Comparison of ENCODE assay signal across 19 cellular contexts in the genomic region with DNA sequence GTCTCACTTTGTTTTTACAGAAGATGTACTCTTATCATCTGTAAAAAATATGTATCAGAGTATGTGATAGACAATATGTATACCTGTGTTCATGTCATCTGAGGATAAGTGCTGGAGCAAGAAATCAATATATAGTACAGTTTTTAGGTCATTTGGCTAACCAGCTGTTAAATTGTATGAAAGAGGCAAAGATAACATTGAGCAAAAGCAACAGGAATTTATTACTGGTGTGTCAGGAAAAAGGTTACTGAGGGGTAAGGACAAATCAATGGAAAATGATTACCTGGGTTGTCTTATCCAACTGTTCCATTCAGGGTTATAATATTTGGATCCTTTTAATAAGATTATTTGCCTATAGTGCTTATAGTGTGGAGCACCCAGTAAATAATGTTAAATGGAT. TPM values are rescaled to one million over a fixed set of nuclear protein-coding genes. Genes with fewer than 3 reads are reported as not detected.
DNase-seq lines count a peak whose midpoint lies in the region; ATAC-seq, FAIRE-seq and TF ChIP-seq lines count a peak whose summit lies in the region.
"Had no signal": no experiment of that assay in that cellular context is flagged by ENCODE, and none has a peak within 500 bp of the region (broad histone marks: within the 10 kb centered on the region; RNA-seq: fewer than 3 reads in every experiment).

No MANE protein-coding gene starts in this region.

- H3K27ac ChIP-seq in liver (ENCODE audit: low read depth in 1 of 2, low read length in 2 of 2) (peak overlapping the region in 1 of 2 donors; percentile 28), HepG2 (ENCODE audit: extremely low read length, insufficient read depth, low read length) (no peak overlapping the region), SK-N-MC (peak overlapping the region; percentile 29; the same call in 1 of the 2 replicates)
- H3K27ac ChIP-seq in effector memory CD4-positive, alpha-beta T cell (ENCODE audit: insufficient read depth, low read length, poor library complexity, severe bottlenecking), result peak overlapping the region; percentile 98
- H3K27ac ChIP-seq: ascending aorta, GM23248, thoracic aorta had no signal

- BruUV-seq in HepG2 (replicated peaks; lab: Mats Ljungman, UMichigan), result no TSS peak

- H3K27me3 Mint-ChIP-seq in stimulated activated naive B cell treated with anti-CD40 and anti-IgM and Interleukin-4, amounts not matched to agents 10 μg/mL and 1 μg/mL and 100 μg/mL, for 72 hours, result no peaks in the 10 kb centered on the region

- no peak for ATAC-seq in HepG2
- ATAC-seq in sciatic nerve, result no peak
- ATAC-seq in stimulated activated naive B cell treated with anti-CD40 and anti-IgM and Interleukin-4, amounts not matched to agents 10 μg/mL and 1 μg/mL and 100 μg/mL, for 72 hours (replicated peaks), result no peak
- ATAC-seq: left cardiac atrium, SK-N-SH treated with all-trans-retinoic acid at 6 μM for 48 hours had no signal

- H3K4me2 ChIP-seq in HepG2 (ENCODE audit: low read depth, low read length), result no peak overlapping the region

- peaks cover 9 to 46% (median 37%) of the 10 kb centered on the region in 4 donors for H3K4me1 ChIP-seq in liver (ENCODE audit: control insufficient read depth in 4 of 4, insufficient read depth in 4 of 4, low read length in 3 of 4)
- peaks cover 53% of the 10 kb centered on the region for H3K4me1 ChIP-seq in HepG2 (ENCODE audit: insufficient read depth, low read length)
- peaks cover 55% of the 10 kb centered on the region for H3K4me1 ChIP-seq in effector memory CD4-positive, alpha-beta T cell (ENCODE audit: control insufficient read depth, insufficient read depth, low read length, poor library complexity, severe bottlenecking)

- in situ Hi-C loops in HepG2 (cut with HindIII; ENCODE audit: extremely low pct_ligation_motif_present, low pct_unique_long_range_greater_than_20kb), result no loop called here

- TF ChIP-seq RAD21 in liver (IDR thresholded peaks at IDR 0.05) (no peak), HepG2 (CRISPR knock-in tag; IDR thresholded peaks at IDR 0.05) (no peak)

- H3K9me3 ChIP-seq in liver (ENCODE audit: control insufficient read depth in 4 of 4, low read length in 3 of 4) (no peaks in the 10 kb centered on the region), HepG2 (ENCODE audit: low read length) (no peaks in the 10 kb centered on the region), SK-N-MC (ENCODE audit: low read depth, low read length) (no peaks in the 10 kb centered on the region)
- no peaks in the 10 kb centered on the region for H3K9me3 ChIP-seq in effector memory CD4-positive, alpha-beta T cell (ENCODE audit: control insufficient read depth, low read length)
- H3K9me3 ChIP-seq: ascending aorta, thoracic aorta had no signal

- no peak overlapping the region for H3K4me3 Mint-ChIP-seq in stimulated activated naive B cell treated with anti-CD40 and anti-IgM and Interleukin-4, amounts not matched to agents 10 μg/mL and 1 μg/mL and 100 μg/mL, for 72 hours
- H3K4me3 Mint-ChIP-seq: mesothelial cell of epicardium had no signal

- no peak for FAIRE-seq in HepG2 (lab: Jason Lieb, UNC)

- no peaks in the 10 kb centered on the region for H3K9me3 Mint-ChIP-seq in stimulated activated naive B cell treated with anti-CD40 and anti-IgM and Interleukin-4, amounts not matched to agents 10 μg/mL and 1 μg/mL and 100 μg/mL, for 72 hours
- H3K9me3 Mint-ChIP-seq: mesothelial cell of epicardium had no signal

- CTCF ChIA-PET in HepG2 (lab: Yijun Ruan, JAX; ENCODE audit: low intra/inter-chr PET ratio, low total read pairs), result no interaction called here

- H2AFZ ChIP-seq in HepG2 (ENCODE audit: low read length), result no peak overlapping the region
- H2AFZ ChIP-seq: GM23248 had no signal

- no peak for TF ChIP-seq CTCF in liver (IDR thresholded peaks at IDR 0.05; ENCODE audit: low read depth, low read length, missing input control)
- TF ChIP-seq CTCF in HepG2 (CRISPR knock-in tag; IDR thresholded peaks at IDR 0.05), result no peak

- TF ChIP-seq POLR2A in HepG2 (IDR thresholded peaks at IDR 0.05; ENCODE audit: insufficient read depth in 1 of 2, low read depth in 2 of 2, low read length in 2 of 2), result no peak

- POLR2A ChIA-PET in HepG2 (lab: Yijun Ruan, JAX), result no interaction called here

- peaks cover 87% of the 10 kb centered on the region for H3K79me2 ChIP-seq in HepG2 (ENCODE audit: insufficient read depth, low read length)

- no peaks in the 10 kb centered on the region for H3K36me3 ChIP-seq in liver (ENCODE audit: control insufficient read depth in 4 of 4, insufficient read depth in 3 of 4, low read depth in 1 of 4, low read length in 3 of 4)
- no peaks in the 10 kb centered on the region for H3K36me3 ChIP-seq in HepG2 (replicated peaks in 1 of 2; ENCODE audit: control insufficient read depth in 1 of 2, insufficient read depth in 2 of 2, low read length in 2 of 2)
- H3K36me3 ChIP-seq in SK-N-MC (ENCODE audit: insufficient read depth, low read length), result peaks cover 18% of the 10 kb centered on the region
- no peaks in the 10 kb centered on the region for H3K36me3 ChIP-seq in effector memory CD4-positive, alpha-beta T cell (ENCODE audit: control insufficient read depth, insufficient read depth, low read length)
- H3K36me3 ChIP-seq: ascending aorta, thoracic aorta had no signal

- H3K4me1 Mint-ChIP-seq in stimulated activated naive B cell treated with anti-CD40 and anti-IgM and Interleukin-4, amounts not matched to agents 10 μg/mL and 1 μg/mL and 100 μg/mL, for 72 hours, result peaks cover 30 to 62% of the 10 kb centered on the region in 2 donors

- H3K36me3 Mint-ChIP-seq in stimulated activated naive B cell treated with anti-CD40 and anti-IgM and Interleukin-4, amounts not matched to agents 10 μg/mL and 1 μg/mL and 100 μg/mL, for 72 hours, result peaks cover 11 to 13% of the 10 kb centered on the region in 2 donors
- H3K36me3 Mint-ChIP-seq: mesothelial cell of epicardium had no signal

- H3K4me3 ChIP-seq in liver (ENCODE audit: low read depth in 1 of 3, low read length in 3 of 3) (no peak overlapping the region), HepG2 (replicated peaks in 1 of 3; ENCODE audit: insufficient read depth in 1 of 3, low read depth in 2 of 3, low read length in 3 of 3) (no peak overlapping the region), SK-N-MC (no peak overlapping the region)
- no peak overlapping the region for H3K4me3 ChIP-seq in effector memory CD4-positive, alpha-beta T cell (ENCODE audit: insufficient read depth, low read depth, low read length, poor library complexity, severe bottlenecking)
- H3K4me3 ChIP-seq: ascending aorta, GM23248, thoracic aorta had no signal

- no peak overlapping the region for H3K27ac Mint-ChIP-seq in stimulated activated naive B cell treated with anti-CD40 and anti-IgM and Interleukin-4, amounts not matched to agents 10 μg/mL and 1 μg/mL and 100 μg/mL, for 72 hours
- H3K27ac Mint-ChIP-seq: mesothelial cell of epicardium had no signal

- H3K9ac ChIP-seq in liver (ENCODE audit: low read depth in 1 of 2, low read length in 2 of 2) (no peak overlapping the region), HepG2 (ENCODE audit: insufficient read depth, low read depth, low read length) (no peak overlapping the region), SK-N-MC (ENCODE audit: insufficient read length) (no peak overlapping the region)
- H3K9ac ChIP-seq: GM23248 had no signal

- TF ChIP-seq EP300 in HepG2 (IDR thresholded peaks at IDR 0.05; ENCODE audit: low read depth in 2 of 2, low read length in 2 of 2) (no peak), HepG2 (CRISPR knock-in tag; IDR thresholded peaks at IDR 0.05; ENCODE audit: borderline replicate concordance) (no peak)

- H3K27me3 ChIP-seq in liver (ENCODE audit: control insufficient read depth in 4 of 4, insufficient read depth in 4 of 4, low read length in 3 of 4) (no peaks in the 10 kb centered on the region), HepG2 (ENCODE audit: control insufficient read depth in 1 of 2, insufficient read depth in 2 of 2, low read length in 2 of 2) (no peaks in the 10 kb centered on the region; a peak in 1 of 5 replicates)
- no peaks in the 10 kb centered on the region for H3K27me3 ChIP-seq in effector memory CD4-positive, alpha-beta T cell (replicated peaks; ENCODE audit: control insufficient read depth, insufficient read depth, low read length, poor library complexity, severe bottlenecking)
- H3K27me3 ChIP-seq: ascending aorta had no signal

- peaks cover 21% of the 10 kb centered on the region for H4K20me1 ChIP-seq in HepG2 (ENCODE audit: insufficient read depth, low read length)

- DNase-seq in HepG2 (ENCODE audit: low spot score) (no peak), SK-N-MC (ENCODE audit: low read depth, low spot score) (no peak), sciatic nerve (ENCODE audit: low spot score) (no peak), DMS 273 treated with DMSO at 0.1 percent for 48 hours (lab: John Stamatoyannopoulos, UW) (no peak)
- no peak for DNase-seq in effector memory CD4-positive, alpha-beta T cell
- no peak for DNase-seq in stimulated activated naive B cell treated with anti-CD40 and anti-IgM and Interleukin-4, amounts not matched to agents 10 μg/mL and 1 μg/mL and 100 μg/mL, for 72 hours
- DNase-seq: activated CD4-positive, alpha-beta T cell treated with anti-CD3 and anti-CD28 coated beads for 4 hours; GM23248; Kasumi-1; left cardiac atrium; NCI-H1105 treated with DMSO at 0.1 percent for 48 hours; NCI-H524; retina had no signal

- intact Hi-C loops in HepG2 (cut with micrococcal nuclease; ENCODE audit: unreplicated experiment), result no loop called here
- intact Hi-C loops in sciatic nerve (cut with DNase I), result no loop called here

RNA-seq across cellular contexts. Expression of gene HIPK1, which starts 4.9 kb away (rescaled TPM):
- total RNA-seq in liver, result 10 to 100 TPM; 21.0 to 50.2 TPM
- 1 to 10 TPM; 8.7 to 9.2 TPM for polyA plus RNA-seq in liver
- total RNA-seq in HepG2 (2016; rRNA removed; fragmentation: Illumina TruSeq; extraction: Trizol), result 20.8 and 28.9 TPM in 2 replicates
- 2.6 and 3.3 TPM in 2 replicates for total RNA-seq in HepG2 (2016; cell fraction: cytosol; rRNA removed; fragmentation: Illumina TruSeq; extraction: Trizol; ENCODE audit: low read depth)
- 21.2 and 27.9 TPM in 2 replicates for total RNA-seq in HepG2 (2016; cell fraction: insoluble cytoplasmic fraction; rRNA removed; fragmentation: Illumina TruSeq; extraction: Trizol)
- 9.1 and 10.1 TPM in 2 replicates for total RNA-seq in HepG2 (2016; cell fraction: membrane; rRNA removed; fragmentation: Illumina TruSeq; extraction: Trizol)
- 17.6 and 20.7 TPM in 2 replicates for total RNA-seq in HepG2 (2016; cell fraction: nucleus; rRNA removed; fragmentation: Illumina TruSeq; extraction: Trizol)
- polyA plus RNA-seq in HepG2 (2011; rRNA removed), result 31.8 and 33.4 TPM in 2 replicates
- polyA plus RNA-seq in HepG2 (2011; cell fraction: cytosol; rRNA removed), result 23.7 and 24.9 TPM in 2 replicates
- polyA plus RNA-seq in HepG2 (2011; cell fraction: nucleus; rRNA removed), result 27.2 and 33.2 TPM in 2 replicates
- polyA plus RNA-seq in HepG2 (2012), result 17.6 and 21.9 TPM in 2 replicates
- polyA plus RNA-seq in HepG2 (2016; cell fraction: cytosol; fragmentation: Illumina TruSeq; extraction: Trizol; ENCODE audit: low read depth), result 0.47 and 0.53 TPM in 2 replicates
- polyA plus RNA-seq in HepG2 (2016; cell fraction: insoluble cytoplasmic fraction; fragmentation: Illumina TruSeq; extraction: Trizol; ENCODE audit: low read depth), result 22.0 and 23.3 TPM in 2 replicates
- polyA plus RNA-seq in HepG2 (2016; cell fraction: membrane; fragmentation: Illumina TruSeq; extraction: Trizol; ENCODE audit: low read depth), result 3.1 and 4.1 TPM in 2 replicates
- 21.7 and 22.1 TPM in 2 replicates for polyA plus RNA-seq in HepG2 (2016; cell fraction: nucleus; fragmentation: Illumina TruSeq; extraction: Trizol; ENCODE audit: insufficient read depth, low read depth)
- 188 and 239 TPM in 2 replicates for polyA minus RNA-seq in HepG2 (2011; rRNA and poly(A)+ RNA removed; ENCODE audit: low replicate concordance)
- 49.5 and 56.5 TPM in 2 replicates for polyA minus RNA-seq in HepG2 (2011; cell fraction: cytosol; rRNA and poly(A)+ RNA removed)
- polyA minus RNA-seq in HepG2 (2011; cell fraction: nucleus; rRNA and poly(A)+ RNA removed), result 32.8 and 43.5 TPM in 2 replicates
- 91.2 TPM for total RNA-seq in sciatic nerve

RNA-seq across cellular contexts. Expression of gene DCLRE1B, which starts 28.9 kb away (rescaled TPM):
- total RNA-seq in liver (1 to 10 TPM; 1.0 to 6.6 TPM), HepG2 (2016; rRNA removed; fragmentation: Illumina TruSeq; extraction: Trizol) (8.0 and 11.5 TPM in 2 replicates), sciatic nerve (5.3 TPM)
- polyA plus RNA-seq in liver (1 to 10 TPM in 1 of 2 donors, under 1 TPM in 1; 0.82 to 1.5 TPM), HepG2 (2011; rRNA removed) (2.3 and 2.7 TPM in 2 replicates)
- 1.3 and 1.4 TPM in 2 replicates for total RNA-seq in HepG2 (2016; cell fraction: cytosol; rRNA removed; fragmentation: Illumina TruSeq; extraction: Trizol; ENCODE audit: low read depth)
- total RNA-seq in HepG2 (2016; cell fraction: insoluble cytoplasmic fraction; rRNA removed; fragmentation: Illumina TruSeq; extraction: Trizol), result 7.3 and 9.5 TPM in 2 replicates
- 5.6 and 5.7 TPM in 2 replicates for total RNA-seq in HepG2 (2016; cell fraction: membrane; rRNA removed; fragmentation: Illumina TruSeq; extraction: Trizol)
- total RNA-seq in HepG2 (2016; cell fraction: nucleus; rRNA removed; fragmentation: Illumina TruSeq; extraction: Trizol), result 3.4 and 4.6 TPM in 2 replicates
- 2.3 and 2.9 TPM in 2 replicates for polyA plus RNA-seq in HepG2 (2011; cell fraction: cytosol; rRNA removed)
- 1.4 and 1.5 TPM in 2 replicates for polyA plus RNA-seq in HepG2 (2011; cell fraction: nucleus; rRNA removed)
- 4.4 and 6.4 TPM in 2 replicates for polyA plus RNA-seq in HepG2 (2012)
- polyA plus RNA-seq in HepG2 (2016; cell fraction: cytosol; fragmentation: Illumina TruSeq; extraction: Trizol; ENCODE audit: low read depth), result 1.1 and 1.4 TPM in 2 replicates
- polyA plus RNA-seq in HepG2 (2016; cell fraction: insoluble cytoplasmic fraction; fragmentation: Illumina TruSeq; extraction: Trizol; ENCODE audit: low read depth), result 12.5 and 13.5 TPM in 2 replicates
- polyA plus RNA-seq in HepG2 (2016; cell fraction: membrane; fragmentation: Illumina TruSeq; extraction: Trizol; ENCODE audit: low read depth), result 3.2 and 5.2 TPM in 2 replicates
- 6.1 and 6.6 TPM in 2 replicates for polyA plus RNA-seq in HepG2 (2016; cell fraction: nucleus; fragmentation: Illumina TruSeq; extraction: Trizol; ENCODE audit: insufficient read depth, low read depth)
- polyA minus RNA-seq in HepG2 (2011; rRNA and poly(A)+ RNA removed; ENCODE audit: low replicate concordance), result 5.8 and 20.0 TPM in 2 replicates
- polyA minus RNA-seq in HepG2 (2011; cell fraction: cytosol; rRNA and poly(A)+ RNA removed), result 2.1 and 2.3 TPM in 2 replicates
- 1.4 and 1.7 TPM in 2 replicates for polyA minus RNA-seq in HepG2 (2011; cell fraction: nucleus; rRNA and poly(A)+ RNA removed)

RNA-seq across cellular contexts. Expression of gene AP4B1, which starts 29.4 kb away (rescaled TPM):
- total RNA-seq in liver (10 to 100 TPM in 1 of 2 donors, 1 to 10 TPM in 1; 9.4 to 10.6 TPM), HepG2 (2016; rRNA removed; fragmentation: Illumina TruSeq; extraction: Trizol) (9.7 and 12.0 TPM in 2 replicates), sciatic nerve (21.2 TPM)
- polyA plus RNA-seq in liver (1 to 10 TPM; 4.3 to 4.6 TPM), HepG2 (2011; rRNA removed) (7.7 and 8.5 TPM in 2 replicates)
- total RNA-seq in HepG2 (2016; cell fraction: cytosol; rRNA removed; fragmentation: Illumina TruSeq; extraction: Trizol; ENCODE audit: low read depth), result 2.7 and 3.8 TPM in 2 replicates
- 11.0 TPM in 2 replicates for total RNA-seq in HepG2 (2016; cell fraction: insoluble cytoplasmic fraction; rRNA removed; fragmentation: Illumina TruSeq; extraction: Trizol)
- 3.2 and 4.5 TPM in 2 replicates for total RNA-seq in HepG2 (2016; cell fraction: membrane; rRNA removed; fragmentation: Illumina TruSeq; extraction: Trizol)
- 9.5 and 10.7 TPM in 2 replicates for total RNA-seq in HepG2 (2016; cell fraction: nucleus; rRNA removed; fragmentation: Illumina TruSeq; extraction: Trizol)
- 3.2 and 3.9 TPM in 2 replicates for polyA plus RNA-seq in HepG2 (2011; cell fraction: cytosol; rRNA removed)
- 19.9 and 25.7 TPM in 2 replicates for polyA plus RNA-seq in HepG2 (2011; cell fraction: nucleus; rRNA removed)
- polyA plus RNA-seq in HepG2 (2012), result 5.9 and 7.4 TPM in 2 replicates
- polyA plus RNA-seq in HepG2 (2016; cell fraction: cytosol; fragmentation: Illumina TruSeq; extraction: Trizol; ENCODE audit: low read depth), result 0.76 and 0.99 TPM in 2 replicates
- polyA plus RNA-seq in HepG2 (2016; cell fraction: insoluble cytoplasmic fraction; fragmentation: Illumina TruSeq; extraction: Trizol; ENCODE audit: low read depth), result 7.3 and 8.2 TPM in 2 replicates
- polyA plus RNA-seq in HepG2 (2016; cell fraction: membrane; fragmentation: Illumina TruSeq; extraction: Trizol; ENCODE audit: low read depth), result 1.7 and 1.8 TPM in 2 replicates
- 25.9 and 26.7 TPM in 2 replicates for polyA plus RNA-seq in HepG2 (2016; cell fraction: nucleus; fragmentation: Illumina TruSeq; extraction: Trizol; ENCODE audit: insufficient read depth, low read depth)
- 6.5 and 29.5 TPM in 2 replicates for polyA minus RNA-seq in HepG2 (2011; rRNA and poly(A)+ RNA removed; ENCODE audit: low replicate concordance)
- 4.1 and 4.3 TPM in 2 replicates for polyA minus RNA-seq in HepG2 (2011; cell fraction: cytosol; rRNA and poly(A)+ RNA removed)
- polyA minus RNA-seq in HepG2 (2011; cell fraction: nucleus; rRNA and poly(A)+ RNA removed), result 33.3 and 38.8 TPM in 2 replicates

RNA-seq across cellular contexts. Expression of gene OLFML3, which starts 45.3 kb away (rescaled TPM):
- 10 to 100 TPM; 10.8 to 13.6 TPM for total RNA-seq in liver
- polyA plus RNA-seq in liver, result 10 to 100 TPM in 1 of 2 donors, 1 to 10 TPM in 1; 8.3 to 16.7 TPM
- total RNA-seq in HepG2 (2016; rRNA removed; fragmentation: Illumina TruSeq; extraction: Trizol), result 2.1 and 5.1 TPM in 2 replicates
- 0.71 and 0.81 TPM in 2 replicates for total RNA-seq in HepG2 (2016; cell fraction: cytosol; rRNA removed; fragmentation: Illumina TruSeq; extraction: Trizol; ENCODE audit: low read depth)
- total RNA-seq in HepG2 (2016; cell fraction: insoluble cytoplasmic fraction; rRNA removed; fragmentation: Illumina TruSeq; extraction: Trizol), result 1.9 and 5.7 TPM in 2 replicates
- total RNA-seq in HepG2 (2016; cell fraction: membrane; rRNA removed; fragmentation: Illumina TruSeq; extraction: Trizol), result 1.1 TPM in 2 replicates
- total RNA-seq in HepG2 (2016; cell fraction: nucleus; rRNA removed; fragmentation: Illumina TruSeq; extraction: Trizol), result 4.8 and 6.4 TPM in 2 replicates
- 1.4 and 2.0 TPM in 2 replicates for polyA plus RNA-seq in HepG2 (2011; rRNA removed)
- polyA plus RNA-seq in HepG2 (2011; cell fraction: cytosol; rRNA removed), result 1.3 and 1.9 TPM in 2 replicates
- 0.76 and 0.92 TPM in 2 replicates for polyA plus RNA-seq in HepG2 (2011; cell fraction: nucleus; rRNA removed)
- polyA plus RNA-seq in HepG2 (2012), result 0.63 and 1.3 TPM in 2 replicates
- 0.66 and 0.72 TPM in 2 replicates for polyA plus RNA-seq in HepG2 (2016; cell fraction: cytosol; fragmentation: Illumina TruSeq; extraction: Trizol; ENCODE audit: low read depth)
- 2.1 and 2.5 TPM in 2 replicates for polyA plus RNA-seq in HepG2 (2016; cell fraction: insoluble cytoplasmic fraction; fragmentation: Illumina TruSeq; extraction: Trizol; ENCODE audit: low read depth)
- polyA plus RNA-seq in HepG2 (2016; cell fraction: membrane; fragmentation: Illumina TruSeq; extraction: Trizol; ENCODE audit: low read depth), result 0.92 and 1.4 TPM in 2 replicates
- 8.2 and 9.1 TPM in 2 replicates for polyA plus RNA-seq in HepG2 (2016; cell fraction: nucleus; fragmentation: Illumina TruSeq; extraction: Trizol; ENCODE audit: insufficient read depth, low read depth)
- polyA minus RNA-seq in HepG2 (2011; rRNA and poly(A)+ RNA removed; ENCODE audit: low replicate concordance), result 0.37 and 3.1 TPM in 2 replicates
- 0.40 and 0.88 TPM in 2 replicates for polyA minus RNA-seq in HepG2 (2011; cell fraction: cytosol; rRNA and poly(A)+ RNA removed)
- polyA minus RNA-seq in HepG2 (2011; cell fraction: nucleus; rRNA and poly(A)+ RNA removed), result 0.77 and 1.1 TPM in 2 replicates
- 46.0 TPM for total RNA-seq in sciatic nerve

RNA-seq across cellular contexts. Expression of gene BCL2L15, which starts 46.6 kb away (rescaled TPM):
- total RNA-seq in liver (under 1 TPM; 0.17 to 0.70 TPM), HepG2 (2016; rRNA removed; fragmentation: Illumina TruSeq; extraction: Trizol) (0.27 TPM in 1 of 2 replicates, not detected in the other), sciatic nerve (0.85 TPM)
- polyA plus RNA-seq in liver (under 1 TPM; 0.04 to 0.06 TPM), HepG2 (2011; rRNA removed) (0.03 TPM in 2 replicates)
- not detected in 2 replicates for total RNA-seq in HepG2 (2016; cell fraction: cytosol; rRNA removed; fragmentation: Illumina TruSeq; extraction: Trizol; ENCODE audit: low read depth)
- total RNA-seq in HepG2 (2016; cell fraction: insoluble cytoplasmic fraction; rRNA removed; fragmentation: Illumina TruSeq; extraction: Trizol), result 0.04 and 0.09 TPM in 2 replicates
- 0.07 TPM in 1 of 2 replicates, not detected in the other for total RNA-seq in HepG2 (2016; cell fraction: membrane; rRNA removed; fragmentation: Illumina TruSeq; extraction: Trizol)
- 0.09 and 0.22 TPM in 2 replicates for total RNA-seq in HepG2 (2016; cell fraction: nucleus; rRNA removed; fragmentation: Illumina TruSeq; extraction: Trizol)
- not detected in 2 replicates for polyA plus RNA-seq in HepG2 (2011; cell fraction: cytosol; rRNA removed)
- polyA plus RNA-seq in HepG2 (2011; cell fraction: nucleus; rRNA removed), result 0.09 and 0.11 TPM in 2 replicates
- polyA plus RNA-seq in HepG2 (2012), result 0.03 TPM in 1 of 2 replicates, not detected in the other
- not detected in 2 replicates for polyA plus RNA-seq in HepG2 (2016; cell fraction: cytosol; fragmentation: Illumina TruSeq; extraction: Trizol; ENCODE audit: low read depth)
- not detected in 2 replicates for polyA plus RNA-seq in HepG2 (2016; cell fraction: insoluble cytoplasmic fraction; fragmentation: Illumina TruSeq; extraction: Trizol; ENCODE audit: low read depth)
- not detected in 2 replicates for polyA plus RNA-seq in HepG2 (2016; cell fraction: membrane; fragmentation: Illumina TruSeq; extraction: Trizol; ENCODE audit: low read depth)
- 1.1 and 1.3 TPM in 2 replicates for polyA plus RNA-seq in HepG2 (2016; cell fraction: nucleus; fragmentation: Illumina TruSeq; extraction: Trizol; ENCODE audit: insufficient read depth, low read depth)
- 0.47 TPM in 1 of 2 replicates, not detected in the other for polyA minus RNA-seq in HepG2 (2011; rRNA and poly(A)+ RNA removed; ENCODE audit: low replicate concordance)
- not detected in 2 replicates for polyA minus RNA-seq in HepG2 (2011; cell fraction: cytosol; rRNA and poly(A)+ RNA removed)
- 0.37 and 0.52 TPM in 2 replicates for polyA minus RNA-seq in HepG2 (2011; cell fraction: nucleus; rRNA and poly(A)+ RNA removed)
- total RNA-seq: ascending aorta, RPMI7951 had no signal
- polyA plus RNA-seq: GM23248 had no signal
